ENCODE assay signal across 26 cellular contexts in the genomic region with DNA sequence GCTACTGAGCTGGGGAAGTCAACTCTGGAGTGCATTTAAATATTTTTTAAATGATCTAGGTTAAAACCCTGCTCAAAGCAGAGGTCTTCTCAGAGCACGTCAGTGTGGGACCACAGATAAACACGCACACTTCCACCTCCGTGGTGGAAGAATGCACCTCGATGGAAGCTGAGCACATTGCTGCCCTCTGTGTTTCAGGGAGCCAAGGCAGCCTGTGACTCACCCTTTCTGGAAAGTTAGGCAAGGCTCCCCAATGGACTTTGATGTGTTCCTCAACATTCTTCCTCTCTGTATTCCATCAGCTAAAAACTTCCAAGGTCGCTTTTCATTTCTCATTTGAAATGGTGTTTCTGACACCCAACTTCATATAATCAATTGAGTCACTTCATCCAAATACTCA.
"Had no signal": no experiment of that assay in that cellular context is flagged by ENCODE, and none has a peak within 500 bp of the region (broad histone marks: within the 10 kb centered on the region; RNA-seq: fewer than 3 reads in every experiment).

No MANE protein-coding gene starts in this region.

- H3K4me3 ChIP-seq: colonic mucosa, esophagus muscularis mucosa, lung, right atrium auricular region, skin epidermis, thyroid gland, vagina had no signal

- H3K9me3 Mint-ChIP-seq: dendritic cell treated with granulocyte-macrophage colony-stimulating factor and Interleukin-4, amounts not matched to agents 40 ng/mL and 50 ng/mL, for 4 days; endodermal cell; memory B cell; natural killer cell; neural crest cell; stimulated activated naive CD8-positive, alpha-beta T cell treated with anti-CD3 and anti-CD28 coated beads, Interleukin-15, amount 100 ng/mL, for 72 hours had no signal

- ATAC-seq: left lobe of liver; natural killer cell; stimulated activated naive CD8-positive, alpha-beta T cell treated with anti-CD3 and anti-CD28 coated beads, Interleukin-15, amount 100 ng/mL, for 72 hours had no signal

- H3K27ac Mint-ChIP-seq: dendritic cell treated with granulocyte-macrophage colony-stimulating factor and Interleukin-4, amounts not matched to agents 40 ng/mL and 50 ng/mL, for 4 days; endodermal cell; memory B cell; natural killer cell; progenitor cell of endocrine pancreas had no signal

- H3K27ac ChIP-seq: colonic mucosa, esophagus muscularis mucosa, neutrophil, parathyroid adenoma, right atrium auricular region, skin epidermis, thyroid gland, vagina had no signal

- H3K36me3 ChIP-seq: colonic mucosa, esophagus muscularis mucosa, neutrophil, right atrium auricular region, thyroid gland, vagina had no signal

- H3K9me3 ChIP-seq: colonic mucosa, esophagus muscularis mucosa, neutrophil, right atrium auricular region, thyroid gland, vagina had no signal

- DNase-seq: colonic mucosa; effector CD8-positive, alpha-beta T cell; endodermal cell; head of caudate nucleus; kidney; natural killer cell; stimulated activated CD4-positive, alpha-beta T cell treated with anti-CD3 and anti-CD28 coated beads, Interleukin-12 subunit alpha, Interleukin-12 subunit beta, amount 100 ng/mL, for 4 hours; stimulated activated CD4-positive, alpha-beta T cell treated with anti-CD3 and anti-CD28 coated beads, Interleukin-1b, Interleukin-23, amount 100 ng/mL, for 48 hours; stimulated activated CD4-positive, alpha-beta T cell treated with anti-CD3 and anti-CD28 coated beads, Interleukin-4, amount 100 ng/mL, for 1 hour; stimulated activated CD8-positive, alpha-beta memory T cell treated with anti-CD3 and anti-CD28 coated beads, Interleukin-4, amount 100 ng/mL, for 48 hours; stimulated activated naive CD4-positive, alpha-beta T cell; stimulated activated naive CD8-positive, alpha-beta T cell treated with anti-CD3 and anti-CD28 coated beads, Interleukin-15, amount 100 ng/mL, for 72 hours; thyroid gland; trophoblast cell had no signal

- H3K4me1 Mint-ChIP-seq: endodermal cell; natural killer cell; stimulated activated naive CD8-positive, alpha-beta T cell treated with anti-CD3 and anti-CD28 coated beads, Interleukin-15, amount 100 ng/mL, for 72 hours had no signal

- H3K27me3 ChIP-seq: colonic mucosa, right atrium auricular region, thyroid gland, vagina had no signal

- H3K4me1 ChIP-seq: colonic mucosa, esophagus muscularis mucosa, parathyroid adenoma, right atrium auricular region, thyroid gland, vagina had no signal

- H3K4me3 Mint-ChIP-seq: dendritic cell treated with granulocyte-macrophage colony-stimulating factor and Interleukin-4, amounts not matched to agents 40 ng/mL and 50 ng/mL, for 4 days; endodermal cell; memory B cell; natural killer cell; neural crest cell; stimulated activated naive CD8-positive, alpha-beta T cell treated with anti-CD3 and anti-CD28 coated beads, Interleukin-15, amount 100 ng/mL, for 72 hours had no signal

- H3K36me3 Mint-ChIP-seq: memory B cell, natural killer cell had no signal
